In genomic region chr10:68560916-68561691, GRCh38 we compare ENCODE assay signal across 9 cellular contexts. TPM values are rescaled to one million over a fixed set of nuclear protein-coding genes. Genes with fewer than 3 reads are reported as not detected.
DNase-seq lines count a peak whose midpoint lies in the region; ATAC-seq and TF ChIP-seq lines count a peak whose summit lies in the region.
"Had no signal": no experiment of that assay in that cellular context is flagged by ENCODE, and none has a peak within 500 bp of the region (broad histone marks: within the 10 kb centered on the region; RNA-seq: fewer than 3 reads in every experiment).

No MANE protein-coding gene starts in this region.

- TF ChIP-seq CTCF in cardiac fibroblast (IDR thresholded peaks at IDR 0.05; ENCODE audit: low read depth, low read length): no peak
- no peak for TF ChIP-seq CTCF in left lung (IDR thresholded peaks at IDR 0.05)

- peak; percentile 49 for DNase-seq in DMS 273 (lab: John Stamatoyannopoulos, UW; ENCODE audit: unreplicated experiment)
- no peak for DNase-seq in DMS 273 treated with DMSO at 0.1 percent for 48 hours (lab: John Stamatoyannopoulos, UW)
- peak; percentile 22 for DNase-seq in NCI-H345 (lab: John Stamatoyannopoulos, UW)
- DNase-seq in cardiac fibroblast (ENCODE audit: low read depth in 2 of 2): peak; percentile 33 to 34
- DNase-seq in left lung: no peak

- H3K9me3 ChIP-seq in left lung (no peaks in the 10 kb centered on the region), subcutaneous abdominal adipose tissue (ENCODE audit: control insufficient read depth in 5 of 5, low read length in 5 of 5) (no peaks in the 10 kb centered on the region)

- no peaks in the 10 kb centered on the region for H3K36me3 ChIP-seq in left lung
- H3K36me3 ChIP-seq in subcutaneous abdominal adipose tissue (ENCODE audit: control insufficient read depth in 5 of 5, insufficient read depth in 5 of 5, low read length in 5 of 5): no peaks in the 10 kb centered on the region

- peak overlapping the region; percentile 69 to 74 for H3K4me3 ChIP-seq in cardiac fibroblast (replicated peaks in 1 of 2; ENCODE audit: low read depth in 2 of 2, low read length in 2 of 2)
- peak overlapping the region; percentile 42 to 64 for H3K4me3 ChIP-seq in left lung
- H3K4me3 ChIP-seq in subcutaneous abdominal adipose tissue (ENCODE audit: low read depth in 1 of 5, low read length in 5 of 5): peak overlapping the region; percentile 78 to 91 (median 89)

- ATAC-seq in left lung: peak; percentile 66
- ATAC-seq in HG03139 (IDR thresholded peaks at IDR 0.05; ENCODE audit: unreplicated experiment): no peak
- ATAC-seq in HG03280 (IDR thresholded peaks at IDR 0.05; ENCODE audit: unreplicated experiment): no peak

- H3K27me3 ChIP-seq in left lung (peaks cover 7 to 79% of the 10 kb centered on the region in 2 donors), subcutaneous abdominal adipose tissue (ENCODE audit: control insufficient read depth in 5 of 5, insufficient read depth in 4 of 5, low read length in 5 of 5) (peaks cover 0 to 3% (median 0%) of the 10 kb centered on the region in 5 donors)

- peak overlapping the region; percentile 38 to 87 (median 66) for H3K9ac ChIP-seq in subcutaneous abdominal adipose tissue (ENCODE audit: low read length in 5 of 5)

- intact Hi-C loops in left lung (cut with DNase I): no loop called here

- H3K27ac ChIP-seq in left lung (no peak overlapping the region), subcutaneous abdominal adipose tissue (ENCODE audit: low read depth, low read length) (no peak overlapping the region)
- H3K27ac ChIP-seq: 22Rv1 had no signal

- H3K4me1 ChIP-seq in left lung (peaks cover 14 to 25% of the 10 kb centered on the region in 2 donors), subcutaneous abdominal adipose tissue (ENCODE audit: control insufficient read depth in 5 of 5, insufficient read depth in 5 of 5, low read length in 5 of 5) (peaks cover 0 to 44% (median 38%) of the 10 kb centered on the region in 5 donors)

RNA-seq across cellular contexts. Expression of gene TET1, which starts 1.0 kb away (rescaled TPM):
- 1 to 10 TPM; 1.5 to 3.1 TPM for total RNA-seq in left lung

RNA-seq across cellular contexts. Expression of gene SLC25A16, which starts 33.8 kb away (rescaled TPM):
- total RNA-seq in left lung: 10 to 100 TPM; 33.6 to 38.1 TPM

Comparison
In these comparisons a context has a peak if more than half of its experiments do, and no peak if none do; other contexts are left out.
1. DNase-seq: peak in DMS 273 (single experiment), NCI-H345 (single experiment) and cardiac fibroblast (2 of 2); none in DMS 273 treated with DMSO at 0.1 percent for 48 hours (single experiment) and left lung (0 of 2).
2. Peak in every context shown above with its lines, with median percentiles within 50 percentile points of each other: H3K4me3 ChIP-seq.